ENCODE assay signal across 25 cellular contexts in genomic region chr1:22944656-22945055, GRCh38. TPM values are rescaled to one million over a fixed set of nuclear protein-coding genes. Genes with fewer than 3 reads are reported as not detected.
"Had no signal": no experiment of that assay in that cellular context is flagged by ENCODE, and none has a peak within 500 bp of the region (broad histone marks: within the 10 kb centered on the region; RNA-seq: fewer than 3 reads in every experiment).

No MANE protein-coding gene starts in this region.

- H3K27ac ChIP-seq: HL-60, KMS-11, SJSA1, SK-N-MC had no signal

- DNase-seq: Kasumi-1, MM.1S, NCI-H1092 treated with DMSO at 0.1 percent for 48 hours, NCI-H1436, NCI-H187, NCI-H2029, NCI-H2081 treated with DMSO at 0.1 percent for 48 hours, NCI-H2171, NCI-H226, NCI-H446, NCI-H510A, NCI-H524 treated with DMSO at 0.1 percent for 48 hours, NCI-H774, Right ventricle myocardium superior, RPMI8226, SIG-M5 had no signal

- H3K4me1 ChIP-seq: SJSA1 had no signal

- H3K27ac Mint-ChIP-seq: IgD-negative memory B cell had no signal

- ATAC-seq: K562 had no signal

- H3K36me3 Mint-ChIP-seq: IgD-negative memory B cell had no signal

- H3K4me3 Mint-ChIP-seq: IgD-negative memory B cell had no signal

- FAIRE-seq: HTR-8/SVneo, K562, RCC 7860 had no signal

- H3K36me3 ChIP-seq: SJSA1 had no signal

- H3K4me2 ChIP-seq: KMS-11 had no signal

- H3K9ac ChIP-seq: KMS-11 had no signal

- H3K4me1 Mint-ChIP-seq: IgD-negative memory B cell had no signal

- H3K4me3 ChIP-seq: K562, SJSA1, SK-N-MC had no signal

RNA-seq across cellular contexts. Expression of gene LACTBL1, which starts 28.0 kb away (rescaled TPM):
- total RNA-seq: K562, M059J, Right ventricle myocardium superior, SJSA1 had no signal
- polyA plus RNA-seq: IgD-negative memory B cell, K562 had no signal
